ENCODE assay signal across 20 cellular contexts in genomic region chr12:53074999-53075370, GRCh38. TPM values are rescaled to one million over a fixed set of nuclear protein-coding genes. Genes with fewer than 3 reads are reported as not detected.
DNase-seq lines count a peak whose midpoint lies in the region; ATAC-seq and TF ChIP-seq lines count a peak whose summit lies in the region.
"Had no signal": no experiment of that assay in that cellular context is flagged by ENCODE, and none has a peak within 500 bp of the region (broad histone marks: within the 10 kb centered on the region; RNA-seq: fewer than 3 reads in every experiment).

No MANE protein-coding gene starts in this region.

- H3K27ac ChIP-seq in left ventricle myocardium inferior (replicated peaks) = peak overlapping the region; percentile 100
- peak overlapping the region in 3 of 5 donors; percentile 38 to 66 (median 63) for H3K27ac ChIP-seq in stomach
- H3K27ac ChIP-seq: A549, PC-9 had no signal

- 90 to 96% (median 91%) methylated on average over 3 of the region's 3 CpGs for WGBS in stomach, 5 donors

- intact Hi-C loops in left ventricle myocardium inferior (cut with micrococcal nuclease) = no loop called here
- intact Hi-C loops in left cardiac atrium (cut with DNase I) = no loop called here
- intact Hi-C loops in stomach (cut with DNase I; ENCODE audit: low total_unique reads) = no loop called here

- H3K4me3 ChIP-seq in left ventricle myocardium inferior (no peak overlapping the region), stomach (no peak overlapping the region)
- H3K4me3 ChIP-seq: A549, GM12878, PC-9 had no signal

- no peak for TF ChIP-seq EP300 in stomach (IDR thresholded peaks at IDR 0.05)

- TF ChIP-seq CTCF in left ventricle myocardium inferior (IDR thresholded peaks at IDR 0.05; ENCODE audit: borderline replicate concordance) (no peak), stomach (IDR thresholded peaks at IDR 0.05) (no peak)

- DNase-seq in left ventricle myocardium inferior = no peak
- no peak for DNase-seq in left cardiac atrium
- DNase-seq in mesenteric fat pad (ENCODE audit: low spot score) = peak; percentile 86
- DNase-seq in stomach = no peak
- no peak for DNase-seq in T-helper 1 cell
- DNase-seq: C1 segment of cervical spinal cord, DMS 273 treated with DMSO at 0.1 percent for 48 hours, GDM1, HFFc6, MM.1S, NCI-H1092 treated with DMSO at 0.1 percent for 48 hours, NCI-H1694, NCI-H510A treated with DMSO at 0.1 percent for 48 hours, NCI-H82, PC-9 had no signal

- H3K9me3 ChIP-seq in left ventricle myocardium inferior (replicated peaks) (no peaks in the 10 kb centered on the region), stomach (no peaks in the 10 kb centered on the region)
- H3K9me3 ChIP-seq: A549 had no signal

- H3K36me3 ChIP-seq in left ventricle myocardium inferior (peaks cover 30% of the 10 kb centered on the region), stomach (peaks cover 16 to 73% (median 67%) of the 10 kb centered on the region in 4 donors)

- H3K4me1 ChIP-seq in left ventricle myocardium inferior = peaks cover 77% of the 10 kb centered on the region
- H3K4me1 ChIP-seq in stomach = peaks cover 54 to 89% (median 79%) of the 10 kb centered on the region in 4 donors

- TF ChIP-seq POLR2A in stomach (IDR thresholded peaks at IDR 0.05) = no peak

- H3K27me3 ChIP-seq in left ventricle myocardium inferior (ENCODE audit: low read depth) (no peaks in the 10 kb centered on the region), stomach (no peaks in the 10 kb centered on the region)

- no peak for ATAC-seq in left cardiac atrium
- no peak for ATAC-seq in GM18870 (IDR thresholded peaks at IDR 0.05; ENCODE audit: unreplicated experiment)
- no peak for ATAC-seq in HG03469 (IDR thresholded peaks at IDR 0.05; ENCODE audit: unreplicated experiment)
- no peak for ATAC-seq in GM21447 (IDR thresholded peaks at IDR 0.05; ENCODE audit: unreplicated experiment)
- ATAC-seq: A549, GM12878 had no signal

RNA-seq across cellular contexts. Expression of gene SPRYD3, which starts 4.2 kb away (rescaled TPM):
- total RNA-seq in left ventricle myocardium inferior (49.1 TPM), left cardiac atrium (10 to 100 TPM; 34.3 to 51.3 TPM), mesenteric fat pad (46.2 TPM), stomach (10 to 100 TPM; 17.8 to 99.8 (median 50.9) TPM)
- 10 to 100 TPM; 26.3 to 30.5 (median 29.8) TPM for polyA plus RNA-seq in stomach

RNA-seq across cellular contexts. Expression of gene IGFBP6, which starts 22.5 kb away (rescaled TPM):
- 53.0 TPM for total RNA-seq in left ventricle myocardium inferior
- 100 to 1,000 TPM; 134 to 139 TPM for total RNA-seq in left cardiac atrium
- total RNA-seq in mesenteric fat pad = 195 TPM
- total RNA-seq in stomach = 100 to 1,000 TPM in 2 of 5 donors, 10 to 100 TPM in 3; 22.6 to 388 (median 95.1) TPM
- 100 to 1,000 TPM in 1 of 3 donors, 10 to 100 TPM in 2; 30.6 to 124 (median 54.7) TPM for polyA plus RNA-seq in stomach

RNA-seq across cellular contexts. Expression of gene TNS2, which starts 25.1 kb away (rescaled TPM):
- total RNA-seq in left ventricle myocardium inferior (109 TPM), left cardiac atrium (100 to 1,000 TPM; 108 to 122 TPM), mesenteric fat pad (210 TPM), stomach (100 to 1,000 TPM in 2 of 5 donors, 10 to 100 TPM in 3; 38.5 to 164 (median 44.2) TPM)
- polyA plus RNA-seq in stomach = 100 to 1,000 TPM in 1 of 3 donors, 10 to 100 TPM in 2; 71.0 to 104 (median 76.5) TPM

RNA-seq across cellular contexts. Expression of gene SOAT2, which starts 28.3 kb away (rescaled TPM):
- total RNA-seq in left ventricle myocardium inferior = not detected
- not detected for total RNA-seq in left cardiac atrium
- not detected for total RNA-seq in mesenteric fat pad
- total RNA-seq in stomach = under 1 TPM in 1 of 5 donors, not detected in 4; 0.92 TPM
- under 1 TPM in 1 of 3 donors, not detected in 2; 0.28 TPM for polyA plus RNA-seq in stomach
